In genomic region chr6:148898360-148899005, GRCh38 we compare ENCODE assay signal across 12 cellular contexts.
"Had no signal": no experiment of that assay in that cellular context is flagged by ENCODE, and none has a peak within 500 bp of the region (broad histone marks: within the 10 kb centered on the region; RNA-seq: fewer than 3 reads in every experiment).

No MANE protein-coding gene starts in this region.

- H3K4me1 ChIP-seq: psoas muscle had no signal

- H3K36me3 ChIP-seq: thoracic aorta had no signal

- H3K9me3 ChIP-seq: psoas muscle, thoracic aorta had no signal

- H3K4me3 ChIP-seq: psoas muscle, thoracic aorta had no signal

- DNase-seq: activated CD4-positive, alpha-beta T cell treated with anti-CD3 and anti-CD28 coated beads for 48 hours; activated naive CD4-positive, alpha-beta T cell treated with anti-CD3 and anti-CD28 coated beads for 36 hours; activated T-cell treated with anti-CD3 and anti-CD28 coated beads for 4 hours; natural killer cell; occipital lobe; psoas muscle; stimulated activated CD4-positive, alpha-beta T cell treated with anti-CD3 and anti-CD28 coated beads, Interleukin-4, amount 100 ng/mL, for 1 hour; stimulated activated naive CD8-positive, alpha-beta T cell treated with anti-CD3 and anti-CD28 coated beads, Interleukin-15, amount 100 ng/mL, for 72 hours had no signal

- ATAC-seq: activated T-helper 17 cell treated with anti-CD3 and anti-CD28 coated beads, Interleukin-2, amount 50 U/mL, for 72 hours; left lobe of liver; natural killer cell; psoas muscle; stimulated activated naive CD8-positive, alpha-beta T cell treated with anti-CD3 and anti-CD28 coated beads, Interleukin-15, amount 100 ng/mL, for 72 hours; WTC11 had no signal

- H3K27ac ChIP-seq: psoas muscle, thoracic aorta had no signal
